In genomic region chr5:41903892-41904799, GRCh38 we compare ENCODE assay signal across 8 cellular contexts. TPM values are rescaled to one million over a fixed set of nuclear protein-coding genes. Genes with fewer than 3 reads are reported as not detected.
DNase-seq lines count a peak whose midpoint lies in the region; ATAC-seq and TF ChIP-seq lines count a peak whose summit lies in the region.

A gene with protein sequence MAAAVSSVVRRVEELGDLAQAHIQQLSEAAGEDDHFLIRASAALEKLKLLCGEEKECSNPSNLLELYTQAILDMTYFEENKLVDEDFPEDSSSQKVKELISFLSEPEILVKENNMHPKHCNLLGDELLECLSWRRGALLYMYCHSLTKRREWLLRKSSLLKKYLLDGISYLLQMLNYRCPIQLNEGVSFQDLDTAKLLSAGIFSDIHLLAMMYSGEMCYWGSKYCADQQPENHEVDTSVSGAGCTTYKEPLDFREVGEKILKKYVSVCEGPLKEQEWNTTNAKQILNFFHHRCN (plus strand): TSS chr5:41904344. CDS start chr5:41904368, 24 bp downstream.

- H3K27me3 Mint-ChIP-seq in central memory CD8-positive, alpha-beta T cell = no peaks in the 10 kb centered on the region

- no peaks in the 10 kb centered on the region for H3K9me3 Mint-ChIP-seq in central memory CD8-positive, alpha-beta T cell

- H3K27ac Mint-ChIP-seq in central memory CD8-positive, alpha-beta T cell (ENCODE audit: low read depth) = peak within 1 kb of the TSS; percentile 98

- DNase-seq in AG09309 (ENCODE audit: low read depth) (peak; percentile 99), NCI-H446 (lab: John Stamatoyannopoulos, UW) (peak; percentile 100), inferior parietal cortex (ENCODE audit: extremely low spot score) (peak; percentile 99), spleen (peak; percentile 99)
- DNase-seq in activated CD4-positive, CD25-positive, alpha-beta regulatory T cell treated with anti-CD3 and anti-CD28 coated beads, Interleukin-2, amount 50 U/mL, for 16 hours (ENCODE audit: low read depth, low spot score) = peak; percentile 94
- DNase-seq in central memory CD8-positive, alpha-beta T cell (ENCODE audit: low spot score in 2 of 2) = peak; percentile 92 to 95

- H3K27ac ChIP-seq in spleen = peak within 1 kb of the TSS; percentile 72 to 93 (median 86)

- TF ChIP-seq POLR2A in spleen (IDR thresholded peaks at IDR 0.05) = peak; percentile 53 to 84 (median 58)

- peak; percentile 98 for ATAC-seq in GM19025 (IDR thresholded peaks at IDR 0.05; ENCODE audit: low read depth, unreplicated experiment)
- peak; percentile 98 for ATAC-seq in HG03342 (IDR thresholded peaks at IDR 0.05; ENCODE audit: unreplicated experiment)
- peak; percentile 89 for ATAC-seq in central memory CD8-positive, alpha-beta T cell (replicated peaks; ENCODE audit: extremely low read depth, poor library complexity, severe bottlenecking)

- peaks cover 34% of the 10 kb centered on the region for H3K4me1 Mint-ChIP-seq in central memory CD8-positive, alpha-beta T cell

- peak within 1 kb of the TSS; percentile 85 for H3K4me3 ChIP-seq in AG09309 (ENCODE audit: control insufficient read depth, low read depth, low read length)
- H3K4me3 ChIP-seq in spleen = peak within 1 kb of the TSS; percentile 60 to 90 (median 72)

- peaks cover 8 to 53% (median 36%) of the 10 kb centered on the region in 6 donors for H3K4me1 ChIP-seq in spleen

- no peak for TF ChIP-seq CTCF in AG09309 (IDR thresholded peaks at IDR 0.05; ENCODE audit: control insufficient read depth, insufficient read depth, low read depth, low read length, missing control alignments)
- peak in 2 of 11 experiments; percentile 9 to 35 for TF ChIP-seq CTCF in spleen (IDR thresholded peaks at IDR 0.05 in 8 of 11, conservative IDR thresholded peaks at IDR 0.05 in 3 of 11)

- peak within 1 kb of the TSS; percentile 93 for H3K4me3 Mint-ChIP-seq in central memory CD8-positive, alpha-beta T cell

- WGBS in spleen, 5 donors = 0 to 1% (median 0%) methylated on average over 38 to 55 of the region's 55 CpGs

- intact Hi-C loops in spleen (cut with DNase I; ENCODE audit: low total_unique reads) = no loop called here

- peaks cover 26% of the 10 kb centered on the region for H3K36me3 Mint-ChIP-seq in central memory CD8-positive, alpha-beta T cell (ENCODE audit: insufficient read depth)

- H3K9me3 ChIP-seq in spleen = no peaks in the 10 kb centered on the region

- H3K27me3 ChIP-seq in spleen (replicated peaks in 1 of 7) = no peaks in the 10 kb centered on the region

- H3K36me3 ChIP-seq in spleen = peaks cover 0 to 30% (median 14%) of the 10 kb centered on the region in 6 donors

RNA-seq across cellular contexts. Expression of the gene that starts here (rescaled TPM):
- total RNA-seq in spleen = 10 to 100 TPM; 20.4 to 29.3 (median 23.5) TPM
- polyA plus RNA-seq in spleen = 1 to 10 TPM; 4.5 to 7.0 (median 5.3) TPM

Comparison
In these comparisons a context has a peak if more than half of its experiments do, and no peak if none do; other contexts are left out.
1. Peak in every context shown above with its lines: DNase-seq, ATAC-seq, H3K4me3 ChIP-seq and H3K27ac ChIP-seq.